ENCODE assay signal across 9 cellular contexts in the genomic region with DNA sequence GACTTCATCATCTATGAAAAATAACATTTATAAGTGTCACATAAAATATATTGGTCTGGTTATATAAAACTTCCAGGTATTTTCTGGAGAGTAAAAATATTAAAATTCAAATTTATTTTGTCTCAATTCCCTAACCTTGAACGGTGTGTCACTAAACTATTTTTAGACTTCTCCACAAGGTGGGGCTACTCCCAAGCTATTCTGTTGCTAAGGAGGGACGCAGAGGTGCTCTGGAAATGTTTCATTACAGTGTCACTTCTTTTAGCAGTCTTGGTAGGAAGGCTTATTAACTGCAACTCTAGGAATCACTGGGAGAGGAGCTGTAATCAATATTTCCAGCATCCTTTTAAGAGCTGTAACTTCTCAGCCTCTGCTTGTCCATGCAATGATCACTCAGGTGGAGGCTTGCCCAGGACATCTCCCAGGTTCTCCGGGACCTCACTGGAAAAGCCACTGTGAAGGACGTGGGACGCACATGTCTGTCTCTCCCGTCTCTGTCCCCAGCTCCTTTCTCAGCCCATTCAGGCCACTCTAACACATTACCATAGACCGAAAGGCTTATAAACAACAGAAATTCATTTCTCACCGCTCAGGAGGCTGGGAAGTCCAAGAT. TPM values are rescaled to one million over a fixed set of nuclear protein-coding genes. Genes with fewer than 3 reads are reported as not detected.
A peak's percentile ranks its signal among the peaks of the same experiment; 100 is the strongest.
DNase-seq lines count a peak whose midpoint lies in the region; ATAC-seq and TF ChIP-seq lines count a peak whose summit lies in the region.
"Had no signal": no experiment of that assay in that cellular context is flagged by ENCODE, and none has a peak within 500 bp of the region (broad histone marks: within the 10 kb centered on the region; RNA-seq: fewer than 3 reads in every experiment).

No MANE protein-coding gene starts in this region.

- H3K36me3 ChIP-seq in PC-9 (ENCODE audit: low read depth) = no peaks in the 10 kb centered on the region

- ATAC-seq in HG03159 (IDR thresholded peaks at IDR 0.05; ENCODE audit: unreplicated experiment) = no peak

- no peak overlapping the region for H3K27ac ChIP-seq in PC-9

- H3K79me2 ChIP-seq in PC-9 (ENCODE audit: low read depth) = no peaks in the 10 kb centered on the region

- H3K27ac Mint-ChIP-seq in type B pancreatic cell = no peak overlapping the region
- H3K27ac Mint-ChIP-seq in activated naive CD8-positive, alpha-beta T cell treated with anti-CD3 and anti-CD28 coated beads for 36 hours = no peak overlapping the region
- H3K27ac Mint-ChIP-seq: dendritic cell treated with granulocyte-macrophage colony-stimulating factor and Interleukin-4, amounts not matched to agents 40 ng/mL and 50 ng/mL, for 4 days had no signal

- peaks cover 13% of the 10 kb centered on the region for H3K27me3 Mint-ChIP-seq in type B pancreatic cell
- peaks cover 16% of the 10 kb centered on the region for H3K27me3 Mint-ChIP-seq in activated naive CD8-positive, alpha-beta T cell treated with anti-CD3 and anti-CD28 coated beads for 36 hours

- no TSS peak for BruUV-seq in PC-9 (replicated peaks; lab: Mats Ljungman, UMichigan)

- CTCF ChIA-PET in PC-9 (lab: Charles Lee) = interaction anchor here (1.0 to 1.6 kb wide), 3 partner anchors 9 to 671 kb away, joined by 3 to 6 read pairs (median 4); no protein-coding TSS in a partner anchor

- no peaks in the 10 kb centered on the region for H3F3A ChIP-seq in PC-9 (ENCODE audit: insufficient read depth, low read depth)

- H3K9me2 ChIP-seq in PC-9 (ENCODE audit: insufficient read depth) = no peaks in the 10 kb centered on the region

- H3K4me3 Mint-ChIP-seq in type B pancreatic cell = no peak overlapping the region
- no peak overlapping the region for H3K4me3 Mint-ChIP-seq in activated naive CD8-positive, alpha-beta T cell treated with anti-CD3 and anti-CD28 coated beads for 36 hours
- H3K4me3 Mint-ChIP-seq: dendritic cell treated with granulocyte-macrophage colony-stimulating factor and Interleukin-4, amounts not matched to agents 40 ng/mL and 50 ng/mL, for 4 days had no signal

- H3K36me3 Mint-ChIP-seq in type B pancreatic cell = no peaks in the 10 kb centered on the region
- H3K36me3 Mint-ChIP-seq in activated naive CD8-positive, alpha-beta T cell treated with anti-CD3 and anti-CD28 coated beads for 36 hours = no peaks in the 10 kb centered on the region

- H4K20me1 ChIP-seq in PC-9 (ENCODE audit: insufficient read depth) = no peaks in the 10 kb centered on the region

- H3K4me2 ChIP-seq in PC-9 = no peak overlapping the region

- H3K9me3 ChIP-seq in PC-9 (ENCODE audit: insufficient read depth, low read depth) = no peaks in the 10 kb centered on the region

- H3K4me1 Mint-ChIP-seq in type B pancreatic cell (ENCODE audit: unreplicated experiment) = no peaks in the 10 kb centered on the region
- no peaks in the 10 kb centered on the region for H3K4me1 Mint-ChIP-seq in activated naive CD8-positive, alpha-beta T cell treated with anti-CD3 and anti-CD28 coated beads for 36 hours

- no peaks in the 10 kb centered on the region for H3K4me1 ChIP-seq in PC-9 (replicated peaks; ENCODE audit: insufficient read depth)

- no peaks in the 10 kb centered on the region for H3K27me3 ChIP-seq in PC-9 (ENCODE audit: insufficient read depth, low read depth)

- POLR2A ChIA-PET in PC-9 (lab: Charles Lee; ENCODE audit: unreplicated experiment) = interaction anchor here (0.6 kb wide), 2 partner anchors 94 to 500 kb away, joined by 3 to 5 read pairs; no protein-coding TSS in a partner anchor

- intact Hi-C loops in PC-9 (cut with micrococcal nuclease; ENCODE audit: unreplicated experiment) = loop anchor here (1.0 to 10.0 kb wide), 7 partner anchors 293 to 1036 kb away; a partner anchor contains a TSS

- peak; percentile 63 for TF ChIP-seq CTCF in AG10803 (conservative IDR thresholded peaks at IDR 0.05; ENCODE audit: low read length)
- TF ChIP-seq CTCF in PC-9 (conservative IDR thresholded peaks at IDR 0.05) = peak; percentile 85
- TF ChIP-seq CTCF in fibroblast of pulmonary artery (IDR thresholded peaks at IDR 0.05; ENCODE audit: low read length, missing control alignments) = peak; percentile 49
- peak; percentile 75 for TF ChIP-seq CTCF in type B pancreatic cell (conservative IDR thresholded peaks at IDR 0.05)

- no peaks in the 10 kb centered on the region for H3K9me3 Mint-ChIP-seq in type B pancreatic cell
- no peaks in the 10 kb centered on the region for H3K9me3 Mint-ChIP-seq in activated naive CD8-positive, alpha-beta T cell treated with anti-CD3 and anti-CD28 coated beads for 36 hours
- H3K9me3 Mint-ChIP-seq: dendritic cell treated with granulocyte-macrophage colony-stimulating factor and Interleukin-4, amounts not matched to agents 40 ng/mL and 50 ng/mL, for 4 days had no signal

- DNase-seq in AG10803 (ENCODE audit: low read depth) = peak; percentile 50
- DNase-seq in HS-27A (ENCODE audit: low read depth) = peak; percentile 40
- DNase-seq in PC-9 = peak; percentile 62 to 67
- DNase-seq in fibroblast of pulmonary artery (ENCODE audit: low read depth) = peak; percentile 56
- DNase-seq in type B pancreatic cell (ENCODE audit: extremely low spot score, unreplicated experiment) = no peak
- no peak for DNase-seq in activated naive CD8-positive, alpha-beta T cell treated with anti-CD3 and anti-CD28 coated beads for 36 hours
- no peak for DNase-seq in stimulated activated CD4-positive, alpha-beta T cell treated with anti-CD3 and anti-CD28 coated beads, Interleukin-2, amount 100 ng/mL, for 48 hours

- no peak overlapping the region for H2AFZ ChIP-seq in PC-9

- no peak overlapping the region for H3K4me3 ChIP-seq in AG10803 (ENCODE audit: low read length)
- H3K4me3 ChIP-seq in PC-9 = no peak overlapping the region
- no peak overlapping the region for H3K4me3 ChIP-seq in fibroblast of pulmonary artery (replicated peaks; ENCODE audit: low read depth, low read length)

RNA-seq across cellular contexts. Expression of a gene that starts 32.5 kb away (rescaled TPM):
- total RNA-seq in PC-9 (2021) = 9.5 and 9.7 TPM in 2 replicates
- total RNA-seq in type B pancreatic cell (ENCODE audit: low replicate concordance) = 0.43 and 1.2 TPM in 2 replicates
- not detected for total RNA-seq in activated naive CD8-positive, alpha-beta T cell treated with anti-CD3 and anti-CD28 coated beads for 36 hours

Comparison
In these comparisons a context has a peak if more than half of its experiments do, and no peak if none do; other contexts are left out.
1. DNase-seq: peak in AG10803 (single experiment), HS-27A (single experiment), PC-9 (2 of 2) and fibroblast of pulmonary artery (single experiment); none in type B pancreatic cell (single experiment), activated naive CD8-positive, alpha-beta T cell treated with anti-CD3 and anti-CD28 coated beads for 36 hours (single experiment) and stimulated activated CD4-positive, alpha-beta T cell treated with anti-CD3 and anti-CD28 coated beads, Interleukin-2, amount 100 ng/mL, for 48 hours (0 of 2).
2. Peak in every context shown above with its lines, with median percentiles within 50 percentile points of each other: CTCF ChIP-seq.